1 cellular context compared by ENCODE assay signal in genomic region chr6:31827286-31828079, GRCh38.
TF ChIP-seq lines count a peak whose summit lies in the region.

Gene HSPA1B, plus strand, starts transcription at chr6:31827738. Its CDS starts 213 bp downstream, at chr6:31827951.

TF ChIP-seq in HepG2, 621 proteins besides CTCF, POLR2A, EP300 and RAD21 (continued from another document and continues in another):
- no peak for TF ChIP-seq PRDM10 (CRISPR knock-in tag; IDR thresholded peaks at IDR 0.05; ENCODE audit: low read depth)
- peak; percentile 81; the same call in 1 of the 2 replicates for TF ChIP-seq MED13 (CRISPR knock-in tag; IDR thresholded peaks at IDR 0.05)
- TF ChIP-seq ZNF770 (CRISPR knock-in tag; IDR thresholded peaks at IDR 0.05) = peak; percentile 36; the same call in 1 of the 2 replicates
- peak; percentile 56; the same call in 1 of the 2 replicates for TF ChIP-seq KLF15 (CRISPR knock-in tag; IDR thresholded peaks at IDR 0.05; ENCODE audit: borderline replicate concordance)
- TF ChIP-seq DZIP1 (CRISPR knock-in tag; IDR thresholded peaks at IDR 0.05) = peak; percentile 84; the same call in 1 of the 2 replicates
- no peak for TF ChIP-seq ZNF660 (CRISPR knock-in tag; IDR thresholded peaks at IDR 0.05; ENCODE audit: borderline replicate concordance, low read depth)
- no peak for TF ChIP-seq ATF7 (IDR thresholded peaks at IDR 0.05)
- TF ChIP-seq ATF7 (CRISPR knock-in tag; IDR thresholded peaks at IDR 0.05) = no peak
- no peak for TF ChIP-seq ZNF10 (CRISPR knock-in tag; IDR thresholded peaks at IDR 0.05; ENCODE audit: borderline replicate concordance, low read depth)
- no peak for TF ChIP-seq ZMYM3 (CRISPR knock-in tag; IDR thresholded peaks at IDR 0.05)
- TF ChIP-seq ZNF562 (CRISPR knock-in tag; IDR thresholded peaks at IDR 0.05; ENCODE audit: borderline replicate concordance) = no peak
- no peak for TF ChIP-seq ZFP1 (CRISPR knock-in tag; IDR thresholded peaks at IDR 0.05)
- peak; percentile 54 for TF ChIP-seq TAF15 (IDR thresholded peaks at IDR 0.05; ENCODE audit: low read depth, low read length, poor library complexity, severe bottlenecking)
- TF ChIP-seq PPARG (CRISPR knock-in tag; conservative IDR thresholded peaks at IDR 0.05) = no peak
- TF ChIP-seq ZNF577 (CRISPR knock-in tag; IDR thresholded peaks at IDR 0.05; ENCODE audit: borderline replicate concordance, low read depth) = no peak
- no peak for TF ChIP-seq IKZF1 (IDR thresholded peaks at IDR 0.05)
- TF ChIP-seq ZNF775 (CRISPR knock-in tag; IDR thresholded peaks at IDR 0.05; ENCODE audit: borderline replicate concordance) = peak; percentile 31; the same call in 1 of the 2 replicates
- TF ChIP-seq ZBTB49 (CRISPR knock-in tag; IDR thresholded peaks at IDR 0.05; ENCODE audit: borderline replicate concordance) = peak; percentile 59; the same call in 1 of the 2 replicates
- no peak; the same call in 1 of the 2 replicates for TF ChIP-seq ZNF274 (CRISPR knock-in tag; IDR thresholded peaks at IDR 0.05)
- TF ChIP-seq ZNF672 (CRISPR knock-in tag; IDR thresholded peaks at IDR 0.05) = no peak
- TF ChIP-seq SP140L (CRISPR knock-in tag; IDR thresholded peaks at IDR 0.05; ENCODE audit: borderline replicate concordance) = peak; percentile 57; the same call in 1 of the 2 replicates
- no peak for TF ChIP-seq ARNTL (CRISPR knock-in tag; IDR thresholded peaks at IDR 0.05)
- TF ChIP-seq HMG20B (CRISPR knock-in tag; conservative IDR thresholded peaks at IDR 0.05) = peak; percentile 70
- no peak for TF ChIP-seq KDM1A (CRISPR knock-in tag; IDR thresholded peaks at IDR 0.05)
- no peak; the same call in 1 of the 2 replicates for TF ChIP-seq AKNA (CRISPR knock-in tag; IDR thresholded peaks at IDR 0.05; ENCODE audit: borderline replicate concordance)
- no peak for TF ChIP-seq SMYD3 (CRISPR knock-in tag; IDR thresholded peaks at IDR 0.05)
- peak; percentile 82; the same call in 1 of the 2 replicates for TF ChIP-seq MXD1 (CRISPR knock-in tag; IDR thresholded peaks at IDR 0.05)
- TF ChIP-seq BATF2 (CRISPR knock-in tag; IDR thresholded peaks at IDR 0.05) = no peak
- TF ChIP-seq PLSCR1 (CRISPR knock-in tag; IDR thresholded peaks at IDR 0.05; ENCODE audit: borderline replicate concordance) = no peak
- peak; percentile 67 for TF ChIP-seq ZNF263 (CRISPR knock-in tag; IDR thresholded peaks at IDR 0.05)
- TF ChIP-seq POGK (CRISPR knock-in tag; conservative IDR thresholded peaks at IDR 0.05) = peak; percentile 93
- no peak for TF ChIP-seq RARG (CRISPR knock-in tag; IDR thresholded peaks at IDR 0.05; ENCODE audit: low read depth)
- no peak for TF ChIP-seq KAT7 (CRISPR knock-in tag; IDR thresholded peaks at IDR 0.05; ENCODE audit: borderline replicate concordance)
- TF ChIP-seq PHB2 (IDR thresholded peaks at IDR 0.05; ENCODE audit: partially characterized antibody) = no peak
- TF ChIP-seq MEIS1 (CRISPR knock-in tag; IDR thresholded peaks at IDR 0.05; ENCODE audit: borderline replicate concordance) = no peak
- TF ChIP-seq SP4 (CRISPR knock-in tag; IDR thresholded peaks at IDR 0.05) = peak; percentile 92
- peak; percentile 30 for TF ChIP-seq SKI (IDR thresholded peaks at IDR 0.05; ENCODE audit: partially characterized antibody)
- TF ChIP-seq SNRNP70 (IDR thresholded peaks at IDR 0.05; ENCODE audit: low read depth, low read length) = no peak
- peak; percentile 90 for TF ChIP-seq ZSCAN9 (CRISPR knock-in tag; IDR thresholded peaks at IDR 0.05; ENCODE audit: borderline replicate concordance)
- 0 out of 2 replicates have a peak, but pooled peaks have one; percentile 20 for TF ChIP-seq PRMT3 (CRISPR knock-in tag; IDR thresholded peaks at IDR 0.05; ENCODE audit: borderline replicate concordance, low read depth)
- TF ChIP-seq ZNF570 (CRISPR knock-in tag; IDR thresholded peaks at IDR 0.05; ENCODE audit: borderline replicate concordance) = no peak
- no peak for TF ChIP-seq EED (CRISPR knock-in tag; IDR thresholded peaks at IDR 0.05)
- TF ChIP-seq CEBPG (CRISPR knock-in tag; IDR thresholded peaks at IDR 0.05) = no peak; the same call in 1 of the 2 replicates
